ENCODE assay signal across 8 cellular contexts in the genomic region with DNA sequence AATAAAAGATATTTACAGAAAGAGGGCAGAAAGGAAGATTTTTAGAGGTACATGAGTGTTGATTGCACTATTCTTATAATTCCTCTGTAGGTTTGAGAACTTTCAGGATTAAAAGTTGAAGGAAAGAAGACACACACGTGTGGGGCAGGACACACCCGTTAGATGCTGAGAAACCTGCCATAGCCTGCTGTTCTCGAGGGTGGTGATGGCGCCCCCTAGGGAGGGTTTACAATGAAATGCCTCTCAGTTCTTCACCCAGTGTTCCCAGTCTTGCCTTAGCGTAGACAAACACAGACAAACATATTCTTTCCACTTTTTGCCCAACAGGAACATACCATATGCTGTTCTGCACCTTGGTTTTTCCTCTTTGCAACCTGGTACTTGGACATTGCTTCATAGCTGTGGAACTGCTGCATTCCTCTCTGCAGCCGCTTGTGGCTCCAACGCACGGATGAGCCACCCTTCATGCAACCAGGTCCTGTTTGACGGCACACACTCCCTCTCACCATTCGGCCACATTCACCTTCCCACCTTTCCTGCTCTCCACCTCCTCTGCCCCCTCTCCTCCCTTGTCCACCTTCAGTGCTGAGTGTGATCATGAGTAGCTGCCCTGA. TPM values are rescaled to one million over a fixed set of nuclear protein-coding genes. Genes with fewer than 3 reads are reported as not detected.
DNase-seq lines count a peak whose midpoint lies in the region; ATAC-seq, FAIRE-seq and TF ChIP-seq lines count a peak whose summit lies in the region.

No MANE protein-coding gene starts in this region.

- peak overlapping the region; percentile 6 to 86; a peak in 4 of 6 replicates for H3K27ac ChIP-seq in A549

- intact Hi-C loops in sciatic nerve (cut with DNase I), result no loop called here

- no peak for ATAC-seq in A549
- ATAC-seq in sciatic nerve, result no peak
- no peak for ATAC-seq in HG03469 (IDR thresholded peaks at IDR 0.05; ENCODE audit: unreplicated experiment)

- TF ChIP-seq EP300 in A549 (IDR thresholded peaks at IDR 0.05), result no peak

- WGBS in A549 (ENCODE audit: missing lambda C conversion rate), result 67% methylated on average over 10 of the region's 10 CpGs

- DNase-seq in A549 (ENCODE audit: low read depth in 1 of 2, low spot score in 1 of 2), result no peak
- peak; percentile 32 for DNase-seq in activated CD4-positive, alpha-beta T cell treated with anti-CD3 and anti-CD28 coated beads, Interleukin-2, amount 50 U/mL, for 1 hour
- peak; percentile 57 for DNase-seq in iPS-NIHi7 (ENCODE audit: extremely low spot score)
- no peak for DNase-seq in sciatic nerve (ENCODE audit: low spot score)
- no peak for DNase-seq in NCI-H510A (lab: John Stamatoyannopoulos, UW)
- DNase-seq in amniotic stem cell (lab: John Stamatoyannopoulos, UW), result no peak

- FAIRE-seq in A549 (lab: Jason Lieb, UNC), result no peak

- no peak for TF ChIP-seq POLR2A in A549 (IDR thresholded peaks at IDR 0.05; ENCODE audit: low read length)

- peaks cover 40% of the 10 kb centered on the region for H3K4me1 ChIP-seq in A549

- TF ChIP-seq RAD21 in A549 (conservative IDR thresholded peaks at IDR 0.05 in 1 of 2, IDR thresholded peaks at IDR 0.05 in 1 of 2), result 0 out of 5 replicates have a peak, but pooled peaks of 1 of the 2 experiments have one; percentile 5

- no peak overlapping the region for H3K4me3 ChIP-seq in A549

- CTCF ChIA-PET in A549 (lab: Yijun Ruan, JAX), result interaction anchor here (0.8 to 2.9 kb wide), 3 partner anchors 20 to 84 kb away, joined by 3 to 12 read pairs (median 4); no protein-coding TSS in a partner anchor

- POLR2A ChIA-PET in A549 (lab: Yijun Ruan, JAX), result no interaction called here

- H3K9me3 ChIP-seq in A549, result peaks cover 14% of the 10 kb centered on the region

- 0 out of 3 replicates have a peak, but pooled peaks have one; percentile 14 for TF ChIP-seq CTCF in A549 (IDR thresholded peaks at IDR 0.05)
- TF ChIP-seq CTCF in GM12873 (IDR thresholded peaks at IDR 0.05; ENCODE audit: insufficient read depth, low read depth, low read length, missing control alignments), result peak; percentile 63

- H3K4me2 ChIP-seq in A549, result no peak overlapping the region; the same call in 2 of the 3 replicates

TF ChIP-seq in A549, 52 proteins besides CTCF, POLR2A, EP300 and RAD21:
- TF ChIP-seq RARB (CRISPR knock-in tag; IDR thresholded peaks at IDR 0.05) (no peak), TP53 (CRISPR knock-in tag; IDR thresholded peaks at IDR 0.05) (no peak), JUN (IDR thresholded peaks at IDR 0.05) (no peak), EHF (CRISPR knock-in tag; IDR thresholded peaks at IDR 0.05) (no peak), HOXB5 (CRISPR knock-in tag; IDR thresholded peaks at IDR 0.05) (no peak), PHF8 (IDR thresholded peaks at IDR 0.05; ENCODE audit: borderline replicate concordance, low read depth) (no peak), RCOR1 (IDR thresholded peaks at IDR 0.05; ENCODE audit: low read depth, low read length) (no peak), JUNB (IDR thresholded peaks at IDR 0.05) (no peak), MYC (IDR thresholded peaks at IDR 0.05; ENCODE audit: borderline replicate concordance, low read length) (no peak)
- TF ChIP-seq, protein P1, sequence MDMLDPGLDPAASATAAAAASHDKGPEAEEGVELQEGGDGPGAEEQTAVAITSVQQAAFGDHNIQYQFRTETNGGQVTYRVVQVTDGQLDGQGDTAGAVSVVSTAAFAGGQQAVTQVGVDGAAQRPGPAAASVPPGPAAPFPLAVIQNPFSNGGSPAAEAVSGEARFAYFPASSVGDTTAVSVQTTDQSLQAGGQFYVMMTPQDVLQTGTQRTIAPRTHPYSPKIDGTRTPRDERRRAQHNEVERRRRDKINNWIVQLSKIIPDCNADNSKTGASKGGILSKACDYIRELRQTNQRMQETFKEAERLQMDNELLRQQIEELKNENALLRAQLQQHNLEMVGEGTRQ (IDR thresholded peaks at IDR 0.05), result no peak
- TF ChIP-seq, protein P2, sequence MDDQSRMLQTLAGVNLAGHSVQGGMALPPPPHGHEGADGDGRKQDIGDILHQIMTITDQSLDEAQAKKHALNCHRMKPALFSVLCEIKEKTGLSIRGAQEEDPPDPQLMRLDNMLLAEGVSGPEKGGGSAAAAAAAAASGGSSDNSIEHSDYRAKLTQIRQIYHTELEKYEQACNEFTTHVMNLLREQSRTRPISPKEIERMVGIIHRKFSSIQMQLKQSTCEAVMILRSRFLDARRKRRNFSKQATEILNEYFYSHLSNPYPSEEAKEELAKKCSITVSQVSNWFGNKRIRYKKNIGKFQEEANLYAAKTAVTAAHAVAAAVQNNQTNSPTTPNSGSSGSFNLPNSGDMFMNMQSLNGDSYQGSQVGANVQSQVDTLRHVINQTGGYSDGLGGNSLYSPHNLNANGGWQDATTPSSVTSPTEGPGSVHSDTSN (IDR thresholded peaks at IDR 0.05), result no peak
- TF ChIP-seq, protein P3, sequence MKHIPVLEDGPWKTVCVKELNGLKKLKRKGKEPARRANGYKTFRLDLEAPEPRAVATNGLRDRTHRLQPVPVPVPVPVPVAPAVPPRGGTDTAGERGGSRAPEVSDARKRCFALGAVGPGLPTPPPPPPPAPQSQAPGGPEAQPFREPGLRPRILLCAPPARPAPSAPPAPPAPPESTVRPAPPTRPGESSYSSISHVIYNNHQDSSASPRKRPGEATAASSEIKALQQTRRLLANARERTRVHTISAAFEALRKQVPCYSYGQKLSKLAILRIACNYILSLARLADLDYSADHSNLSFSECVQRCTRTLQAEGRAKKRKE (CRISPR knock-in tag; IDR thresholded peaks at IDR 0.05; ENCODE audit: low read depth), result no peak
- TF ChIP-seq, protein P4, sequence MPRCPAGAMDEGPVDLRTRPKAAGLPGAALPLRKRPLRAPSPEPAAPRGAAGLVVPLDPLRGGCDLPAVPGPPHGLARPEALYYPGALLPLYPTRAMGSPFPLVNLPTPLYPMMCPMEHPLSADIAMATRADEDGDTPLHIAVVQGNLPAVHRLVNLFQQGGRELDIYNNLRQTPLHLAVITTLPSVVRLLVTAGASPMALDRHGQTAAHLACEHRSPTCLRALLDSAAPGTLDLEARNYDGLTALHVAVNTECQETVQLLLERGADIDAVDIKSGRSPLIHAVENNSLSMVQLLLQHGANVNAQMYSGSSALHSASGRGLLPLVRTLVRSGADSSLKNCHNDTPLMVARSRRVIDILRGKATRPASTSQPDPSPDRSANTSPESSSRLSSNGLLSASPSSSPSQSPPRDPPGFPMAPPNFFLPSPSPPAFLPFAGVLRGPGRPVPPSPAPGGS (IDR thresholded peaks at IDR 0.05), result no peak
- TF ChIP-seq, protein P5, sequence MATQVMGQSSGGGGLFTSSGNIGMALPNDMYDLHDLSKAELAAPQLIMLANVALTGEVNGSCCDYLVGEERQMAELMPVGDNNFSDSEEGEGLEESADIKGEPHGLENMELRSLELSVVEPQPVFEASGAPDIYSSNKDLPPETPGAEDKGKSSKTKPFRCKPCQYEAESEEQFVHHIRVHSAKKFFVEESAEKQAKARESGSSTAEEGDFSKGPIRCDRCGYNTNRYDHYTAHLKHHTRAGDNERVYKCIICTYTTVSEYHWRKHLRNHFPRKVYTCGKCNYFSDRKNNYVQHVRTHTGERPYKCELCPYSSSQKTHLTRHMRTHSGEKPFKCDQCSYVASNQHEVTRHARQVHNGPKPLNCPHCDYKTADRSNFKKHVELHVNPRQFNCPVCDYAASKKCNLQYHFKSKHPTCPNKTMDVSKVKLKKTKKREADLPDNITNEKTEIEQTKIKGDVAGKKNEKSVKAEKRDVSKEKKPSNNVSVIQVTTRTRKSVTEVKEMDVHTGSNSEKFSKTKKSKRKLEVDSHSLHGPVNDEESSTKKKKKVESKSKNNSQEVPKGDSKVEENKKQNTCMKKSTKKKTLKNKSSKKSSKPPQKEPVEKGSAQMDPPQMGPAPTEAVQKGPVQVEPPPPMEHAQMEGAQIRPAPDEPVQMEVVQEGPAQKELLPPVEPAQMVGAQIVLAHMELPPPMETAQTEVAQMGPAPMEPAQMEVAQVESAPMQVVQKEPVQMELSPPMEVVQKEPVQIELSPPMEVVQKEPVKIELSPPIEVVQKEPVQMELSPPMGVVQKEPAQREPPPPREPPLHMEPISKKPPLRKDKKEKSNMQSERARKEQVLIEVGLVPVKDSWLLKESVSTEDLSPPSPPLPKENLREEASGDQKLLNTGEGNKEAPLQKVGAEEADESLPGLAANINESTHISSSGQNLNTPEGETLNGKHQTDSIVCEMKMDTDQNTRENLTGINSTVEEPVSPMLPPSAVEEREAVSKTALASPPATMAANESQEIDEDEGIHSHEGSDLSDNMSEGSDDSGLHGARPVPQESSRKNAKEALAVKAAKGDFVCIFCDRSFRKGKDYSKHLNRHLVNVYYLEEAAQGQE (IDR thresholded peaks at IDR 0.05), result no peak
- TF ChIP-seq, protein P6, sequence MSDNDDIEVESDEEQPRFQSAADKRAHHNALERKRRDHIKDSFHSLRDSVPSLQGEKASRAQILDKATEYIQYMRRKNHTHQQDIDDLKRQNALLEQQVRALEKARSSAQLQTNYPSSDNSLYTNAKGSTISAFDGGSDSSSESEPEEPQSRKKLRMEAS (IDR thresholded peaks at IDR 0.05), result no peak
- TF ChIP-seq, protein P7, sequence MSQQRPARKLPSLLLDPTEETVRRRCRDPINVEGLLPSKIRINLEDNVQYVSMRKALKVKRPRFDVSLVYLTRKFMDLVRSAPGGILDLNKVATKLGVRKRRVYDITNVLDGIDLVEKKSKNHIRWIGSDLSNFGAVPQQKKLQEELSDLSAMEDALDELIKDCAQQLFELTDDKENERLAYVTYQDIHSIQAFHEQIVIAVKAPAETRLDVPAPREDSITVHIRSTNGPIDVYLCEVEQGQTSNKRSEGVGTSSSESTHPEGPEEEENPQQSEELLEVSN (IDR thresholded peaks at IDR 0.05; ENCODE audit: borderline replicate concordance, low read depth), result no peak

RNA-seq across cellular contexts. Expression of a gene that starts 23.3 kb away (rescaled TPM):
- polyA plus RNA-seq in A549 (2011; rRNA removed) (17.0 and 17.4 TPM in 2 replicates), A549 (2017; fragmentation: RNase III; extraction: RNeasy Plus Mini Kit Qiagen cat#74134 plus additional on column Dnase treatment) (16.7 to 17.8 TPM (median 16.9 TPM) in 3 replicates)
- 7.7 and 9.1 TPM in 2 replicates for polyA plus RNA-seq in A549 (2012; cell fraction: cytosol; rRNA removed)
- polyA plus RNA-seq in A549 (2012; cell fraction: nucleus; rRNA removed), result 20.5 and 23.0 TPM in 2 replicates
- polyA minus RNA-seq in A549 (2011; rRNA and poly(A)+ RNA removed), result 25.2 and 27.4 TPM in 2 replicates
- total RNA-seq in sciatic nerve, result 139 TPM

Comparison
In these comparisons a context has a peak if more than half of its experiments do, and no peak if none do; other contexts are left out.
1. DNase-seq: peak in activated CD4-positive, alpha-beta T cell treated with anti-CD3 and anti-CD28 coated beads, Interleukin-2, amount 50 U/mL, for 1 hour (single experiment) and iPS-NIHi7 (single experiment); none in A549 (0 of 2), sciatic nerve (single experiment), NCI-H510A (single experiment) and amniotic stem cell (single experiment).